Comparison of ENCODE assay signal across 15 cellular contexts in the genomic region with DNA sequence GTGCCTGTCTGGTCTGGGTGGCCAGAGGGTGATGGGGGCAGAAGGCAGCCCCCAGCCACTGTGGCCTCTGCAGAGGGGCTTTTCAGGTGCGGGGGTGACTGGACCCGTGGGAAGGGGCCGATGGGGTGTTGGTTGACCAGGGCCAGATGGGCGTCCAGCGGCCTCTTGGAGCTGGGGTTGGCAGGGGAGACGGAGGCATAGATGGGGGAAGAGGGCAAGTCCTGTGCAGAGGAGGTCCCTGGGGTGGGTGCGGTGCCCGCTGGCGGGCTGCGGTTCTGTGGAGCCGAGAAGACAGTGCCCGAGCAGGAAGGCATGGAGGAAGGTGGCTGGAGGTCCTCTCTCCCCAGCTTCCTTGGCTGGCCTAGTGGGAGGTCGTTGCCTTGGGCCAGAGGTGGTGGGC.
"Had no signal": no experiment of that assay in that cellular context is flagged by ENCODE, and none has a peak within 500 bp of the region (broad histone marks: within the 10 kb centered on the region; RNA-seq: fewer than 3 reads in every experiment).

No MANE protein-coding gene starts in this region.

- H3K4me1 ChIP-seq: psoas muscle, right lobe of liver, testis had no signal

- H3K4me3 Mint-ChIP-seq: nephron had no signal

- H3K9me3 Mint-ChIP-seq: naive B cell, nephron had no signal

- H3K4me3 ChIP-seq: hepatocyte, psoas muscle, right lobe of liver, testis, tibial nerve had no signal

- H3K36me3 Mint-ChIP-seq: naive B cell had no signal

- H3K27ac Mint-ChIP-seq: nephron had no signal

- H3K27me3 Mint-ChIP-seq: naive B cell had no signal

- H2AFZ ChIP-seq: hepatocyte had no signal

- H3K36me3 ChIP-seq: right lobe of liver, tibial nerve had no signal

- H3K79me2 ChIP-seq: hepatocyte had no signal

- H3K9me3 ChIP-seq: psoas muscle, right lobe of liver, testis, tibial nerve had no signal

- H3K4me2 ChIP-seq: hepatocyte had no signal

- H3K27ac ChIP-seq: foreskin keratinocyte, hepatocyte, psoas muscle, right lobe of liver, testis, tibial nerve had no signal

- H3K4me1 Mint-ChIP-seq: nephron had no signal

- DNase-seq: erythroblast; foreskin keratinocyte; mesendoderm; naive B cell; psoas muscle; retina; right lobe of liver; stimulated activated CD4-positive, alpha-beta T cell treated with anti-CD3 and anti-CD28 coated beads, Interleukin-15, amount 100 ng/mL, for 24 hours; stimulated activated CD4-positive, alpha-beta T cell treated with anti-CD3 and anti-CD28 coated beads, Interleukin-2, amount 100 ng/mL, for 24 hours; stimulated activated CD4-positive, alpha-beta T cell treated with anti-CD3 and anti-CD28 coated beads, Interleukin-4, amount 100 ng/mL, for 4 hours; stimulated activated naive CD4-positive, alpha-beta T cell treated with Interleukin-2 at 50 U/mL for 16 hours; testis had no signal

- H3K27me3 ChIP-seq: foreskin keratinocyte, hepatocyte, right lobe of liver, testis, tibial nerve had no signal
